ENCODE assay signal across 21 cellular contexts in the genomic region with DNA sequence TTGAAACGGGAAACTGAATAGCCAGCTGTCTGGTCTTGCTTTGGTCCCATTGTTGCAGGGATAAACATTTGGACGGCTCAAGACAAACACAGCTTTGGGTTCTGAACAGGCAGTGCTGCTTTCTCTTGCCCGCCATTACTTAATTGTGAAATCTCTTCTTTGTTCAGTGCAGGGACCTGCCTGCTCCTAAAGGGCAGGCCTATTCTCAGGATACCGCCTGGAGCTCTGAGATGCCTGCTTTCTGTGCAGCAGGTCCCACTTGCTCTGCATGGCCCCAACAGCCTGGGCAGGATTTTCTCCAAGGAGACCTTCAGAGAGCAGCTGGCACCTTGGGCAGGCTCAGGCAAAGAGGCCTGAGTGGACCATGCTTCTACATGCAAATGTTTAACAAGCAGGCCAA.
DNase-seq lines count a peak whose midpoint lies in the region; ATAC-seq lines count a peak whose summit lies in the region.
"Had no signal": no experiment of that assay in that cellular context is flagged by ENCODE, and none has a peak within 500 bp of the region (broad histone marks: within the 10 kb centered on the region; RNA-seq: fewer than 3 reads in every experiment).

No MANE protein-coding gene starts in this region.

- peak; percentile 41 for ATAC-seq in left lobe of liver
- no peak for ATAC-seq in GM18868 (IDR thresholded peaks at IDR 0.05; ENCODE audit: unreplicated experiment)
- ATAC-seq: activated T-cell treated with anti-CD3 and anti-CD28 coated beads, Interleukin-2, amount 50 U/mL, for 4 hours; Right ventricle myocardium inferior; SK-N-SH treated with all-trans-retinoic acid at 6 μM for 48 hours had no signal

- peak; percentile 38 for DNase-seq in NCI-H2171 treated with DMSO at 0.1 percent for 48 hours (lab: John Stamatoyannopoulos, UW)
- DNase-seq in NCI-H2171 (lab: John Stamatoyannopoulos, UW), result no peak
- peak; percentile 71 for DNase-seq in NCI-H69 (lab: John Stamatoyannopoulos, UW)
- DNase-seq in left lobe of liver (ENCODE audit: low spot score), result no peak
- DNase-seq in middle frontal gyrus (ENCODE audit: extremely low spot score, low spot score), result no peak
- DNase-seq in occipital lobe (lab: John Stamatoyannopoulos, UW), result no peak
- DNase-seq: activated gamma-delta T cell treated with Interleukin-2 at 50 U/mL for 16 hours; activated T-cell treated with anti-CD3 and anti-CD28 coated beads, Interleukin-2, amount 50 U/mL, for 4 hours; CD4-positive, alpha-beta memory T cell; effector CD8-positive, alpha-beta T cell; glutamatergic neuron; HFFc6; Kasumi-1; NCI-H510A treated with DMSO at 0.1 percent for 48 hours; PC-9; stimulated activated CD4-positive, alpha-beta T cell treated with anti-CD3 and anti-CD28 coated beads, Interleukin-1b, Interleukin-23, amount 100 ng/mL, for 48 hours; stimulated activated naive CD4-positive, alpha-beta T cell treated with Interleukin-2 at 50 U/mL for 16 hours; testis had no signal

Comparison
In these comparisons a context has a peak if more than half of its experiments do, and no peak if none do; other contexts are left out.
1. DNase-seq: peak in NCI-H2171 treated with DMSO at 0.1 percent for 48 hours (single experiment) and NCI-H69 (single experiment); none in NCI-H2171 (single experiment), left lobe of liver (single experiment), middle frontal gyrus (single experiment) and occipital lobe (single experiment).